ENCODE assay signal across 20 cellular contexts in genomic region chr5:86749841-86750240, GRCh38.
DNase-seq lines count a peak whose midpoint lies in the region; ATAC-seq, FAIRE-seq and TF ChIP-seq lines count a peak whose summit lies in the region.
"Had no signal": no experiment of that assay in that cellular context is flagged by ENCODE, and none has a peak within 500 bp of the region (broad histone marks: within the 10 kb centered on the region; RNA-seq: fewer than 3 reads in every experiment).

No MANE protein-coding gene starts in this region.

- no peaks in the 10 kb centered on the region for H3K79me2 ChIP-seq in PC-3 (ENCODE audit: low read length)
- H3K79me2 ChIP-seq in trophoblast cell (ENCODE audit: control insufficient read depth, insufficient read depth, low read length, poor library complexity): no peaks in the 10 kb centered on the region

- no peak overlapping the region for H4K8ac ChIP-seq in trophoblast cell (ENCODE audit: low read depth, low read length)

- H2BK5ac ChIP-seq in trophoblast cell (ENCODE audit: low read depth, low read length, poor library complexity): no peak overlapping the region

- no peaks in the 10 kb centered on the region for H3K36me3 Mint-ChIP-seq in activated T-helper 17 cell treated with anti-CD3 and anti-CD28 coated beads, Interleukin-2, amount 50 U/mL, for 72 hours (ENCODE audit: low read depth)
- H3K36me3 Mint-ChIP-seq: CD4-positive, alpha-beta memory T cell had no signal

- H4K20me1 ChIP-seq in PC-3 (ENCODE audit: low read length): no peaks in the 10 kb centered on the region

- H3K4me1 ChIP-seq in PC-3 (ENCODE audit: insufficient read depth, low read length): peaks cover 32% of the 10 kb centered on the region
- H3K4me1 ChIP-seq in trophoblast cell (ENCODE audit: control insufficient read depth in 1 of 2, insufficient read depth in 2 of 2, low read length in 2 of 2): peaks cover 0 to 2% of the 10 kb centered on the region in 2 experiments

- no peaks in the 10 kb centered on the region for H3K9me2 ChIP-seq in PC-3 (replicated peaks; ENCODE audit: low read length)

- no peak overlapping the region for H3K18ac ChIP-seq in trophoblast cell (ENCODE audit: low read length)

- H3K4ac ChIP-seq in trophoblast cell (ENCODE audit: low read depth, low read length): no peak overlapping the region

- H3K27ac Mint-ChIP-seq in activated T-helper 17 cell treated with anti-CD3 and anti-CD28 coated beads, Interleukin-2, amount 50 U/mL, for 72 hours: no peak overlapping the region
- H3K27ac Mint-ChIP-seq: CD4-positive, alpha-beta memory T cell had no signal

- no peaks in the 10 kb centered on the region for H3K27me3 Mint-ChIP-seq in activated T-helper 17 cell treated with anti-CD3 and anti-CD28 coated beads, Interleukin-2, amount 50 U/mL, for 72 hours

- FAIRE-seq in bronchial epithelial cell (lab: Jason Lieb, UNC): no peak
- FAIRE-seq: GM12878, GM19239, H1 had no signal

- ATAC-seq in PC-3 (peak; percentile 96), HG03095 (IDR thresholded peaks at IDR 0.05; ENCODE audit: unreplicated experiment) (no peak)
- ATAC-seq in activated T-helper 17 cell treated with anti-CD3 and anti-CD28 coated beads, Interleukin-2, amount 50 U/mL, for 72 hours (replicated peaks): no peak
- ATAC-seq: GM12878 had no signal

- H3K79me1 ChIP-seq in trophoblast cell (ENCODE audit: low read length): peaks cover 1% of the 10 kb centered on the region

- H3K4me3 ChIP-seq in PC-3 (ENCODE audit: low read length) (no peak overlapping the region), bronchial epithelial cell (ENCODE audit: low read depth, low read length) (no peak overlapping the region), trophoblast cell (ENCODE audit: low read depth, low read length) (no peak overlapping the region)
- H3K4me3 ChIP-seq: GM12878, GM23248 had no signal

- H2BK12ac ChIP-seq in trophoblast cell (ENCODE audit: low read length): no peak overlapping the region

- H2BK120ac ChIP-seq in trophoblast cell (ENCODE audit: insufficient read depth, low read length, poor library complexity): no peak overlapping the region

- H4K91ac ChIP-seq in trophoblast cell (ENCODE audit: low read depth, low read length): no peak overlapping the region

- H3K27me3 ChIP-seq in PC-3 (ENCODE audit: low read length) (no peaks in the 10 kb centered on the region), bronchial epithelial cell (ENCODE audit: control insufficient read depth, insufficient read depth, low read length) (no peaks in the 10 kb centered on the region), trophoblast cell (ENCODE audit: insufficient read depth, low read length) (no peaks in the 10 kb centered on the region)

- H2AFZ ChIP-seq in PC-3 (ENCODE audit: low read length) (no peak overlapping the region), trophoblast cell (ENCODE audit: insufficient read depth, low read length, poor library complexity) (no peak overlapping the region)
- H2AFZ ChIP-seq: GM23248 had no signal

- H3K4me3 Mint-ChIP-seq in activated T-helper 17 cell treated with anti-CD3 and anti-CD28 coated beads, Interleukin-2, amount 50 U/mL, for 72 hours: no peak overlapping the region
- H3K4me3 Mint-ChIP-seq: CD4-positive, alpha-beta memory T cell had no signal

- no peak overlapping the region for H3K27ac ChIP-seq in PC-3 (ENCODE audit: low read length)
- no peak overlapping the region for H3K27ac ChIP-seq in trophoblast cell (ENCODE audit: low read depth, low read length)
- H3K27ac ChIP-seq: GM23248 had no signal

- intact Hi-C loops in PC-3 (cut with micrococcal nuclease): no loop called here

- H3K9ac ChIP-seq in PC-3 (ENCODE audit: low read length): no peak overlapping the region
- H3K9ac ChIP-seq in trophoblast cell (ENCODE audit: low read length): no peak overlapping the region
- H3K9ac ChIP-seq: GM23248 had no signal

- CTCF ChIA-PET in PC-3 (lab: Charles Lee): no interaction called here

- H3K4me1 Mint-ChIP-seq in activated T-helper 17 cell treated with anti-CD3 and anti-CD28 coated beads, Interleukin-2, amount 50 U/mL, for 72 hours: no peaks in the 10 kb centered on the region
- H3K4me1 Mint-ChIP-seq: CD4-positive, alpha-beta memory T cell had no signal

- no peak overlapping the region for H2AK5ac ChIP-seq in trophoblast cell (ENCODE audit: low read length)

- H3K9me3 ChIP-seq in PC-3 (ENCODE audit: low read length): no peaks in the 10 kb centered on the region
- H3K9me3 ChIP-seq in trophoblast cell (ENCODE audit: insufficient read depth, low read depth, low read length): no peaks in the 10 kb centered on the region

- no peaks in the 10 kb centered on the region for H3F3A ChIP-seq in PC-3 (ENCODE audit: low read length, unreplicated experiment)

- H3K4me2 ChIP-seq in PC-3 (ENCODE audit: low read length) (peak overlapping the region; percentile 48), trophoblast cell (ENCODE audit: low read length) (no peak overlapping the region)

- H3K23ac ChIP-seq in trophoblast cell (ENCODE audit: low read length): no peak overlapping the region

- DNase-seq in HS-5 (ENCODE audit: low read depth) (peak; percentile 4), PC-3 (peak; percentile 94), bronchial epithelial cell (ENCODE audit: low read depth) (peak; percentile 34), trophoblast cell (peak; percentile 19 to 70), NOMO-1 treated with DMSO at 0.1 percent for 48 hours (lab: John Stamatoyannopoulos, UW; ENCODE audit: unreplicated experiment) (no peak)
- DNase-seq in effector CD8-positive, alpha-beta T cell (lab: John Stamatoyannopoulos, UW): no peak
- DNase-seq: C1 segment of cervical spinal cord; CD4-positive, alpha-beta memory T cell; COR-L47; DMS153; DND-41; GDM1; GM23248; H7; HCEC 1CT had no signal

- no peaks in the 10 kb centered on the region for H3K36me3 ChIP-seq in PC-3 (ENCODE audit: low read depth, low read length)
- no peaks in the 10 kb centered on the region for H3K36me3 ChIP-seq in bronchial epithelial cell (ENCODE audit: control insufficient read depth, insufficient read depth, low read length)
- no peaks in the 10 kb centered on the region for H3K36me3 ChIP-seq in trophoblast cell (ENCODE audit: control insufficient read depth in 1 of 2, insufficient read depth in 2 of 2, low read length in 2 of 2)

- H3K14ac ChIP-seq in trophoblast cell (ENCODE audit: low read length): no peak overlapping the region

- POLR2A ChIA-PET in PC-3 (lab: Charles Lee; ENCODE audit: unreplicated experiment): no interaction called here

- TF ChIP-seq CTCF in PC-3 (conservative IDR thresholded peaks at IDR 0.05; ENCODE audit: low read depth, low read length) (no peak), bronchial epithelial cell (IDR thresholded peaks at IDR 0.05; ENCODE audit: insufficient read depth, low read length, severe bottlenecking) (no peak)

- BruUV-seq in PC-3 (replicated peaks; lab: Mats Ljungman, UMichigan): no TSS peak

- H3K9me3 Mint-ChIP-seq in activated T-helper 17 cell treated with anti-CD3 and anti-CD28 coated beads, Interleukin-2, amount 50 U/mL, for 72 hours: no peaks in the 10 kb centered on the region

- H4K12ac ChIP-seq in trophoblast cell (ENCODE audit: low read depth, low read length): no peak overlapping the region

Comparison
In these comparisons a context has a peak if more than half of its experiments do, and no peak if none do; other contexts are left out.
1. DNase-seq: peak in HS-5 (single experiment), PC-3 (single experiment), bronchial epithelial cell (single experiment) and trophoblast cell (2 of 2); none in effector CD8-positive, alpha-beta T cell (single experiment) and NOMO-1 treated with DMSO at 0.1 percent for 48 hours (single experiment).